9 cellular contexts compared by ENCODE assay signal in genomic region chr1:244700808-244701207, GRCh38.
"Had no signal": no experiment of that assay in that cellular context is flagged by ENCODE, and none has a peak within 500 bp of the region (broad histone marks: within the 10 kb centered on the region; RNA-seq: fewer than 3 reads in every experiment).

No MANE protein-coding gene starts in this region.

- H3K4me3 ChIP-seq: GM23338 had no signal

- FAIRE-seq: H1, H54, HTR-8/SVneo had no signal

- DNase-seq: H9, HCEC 1CT, HFFc6, KBM-7 had no signal

- H3K9ac ChIP-seq: KMS-11 had no signal

- H3K27ac ChIP-seq: KMS-11 had no signal

- H2AFZ ChIP-seq: GM23338 had no signal

- H3K4me2 ChIP-seq: GM23338, KMS-11 had no signal

- ATAC-seq: GM23338 had no signal
